2 cellular contexts compared by ENCODE assay signal in genomic region chr1:216553040-216553439, GRCh38.
TF ChIP-seq lines count a peak whose summit lies in the region.

No MANE protein-coding gene starts in this region.

TF ChIP-seq in IMR-90, 13 proteins besides CTCF, POLR2A, EP300 and RAD21 (continued from another document):
- no peak for TF ChIP-seq RFX5 (IDR thresholded peaks at IDR 0.05; ENCODE audit: low read depth, low read length)
- TF ChIP-seq CHD1 (IDR thresholded peaks at IDR 0.05; ENCODE audit: low read depth, low read length): no peak
- no peak for TF ChIP-seq ELK1 (IDR thresholded peaks at IDR 0.05; ENCODE audit: borderline replicate concordance, low read depth, low read length)
- no peak for TF ChIP-seq BHLHE40 (IDR thresholded peaks at IDR 0.05; ENCODE audit: low read depth, low read length)
- TF ChIP-seq SMC3 (IDR thresholded peaks at IDR 0.05; ENCODE audit: low read depth, low read length): no peak
- no peak for TF ChIP-seq RCOR1 (IDR thresholded peaks at IDR 0.05; ENCODE audit: insufficient replicate concordance, low read length)
- no peak for TF ChIP-seq CEBPB (IDR thresholded peaks at IDR 0.05; ENCODE audit: low read depth, low read length)
- TF ChIP-seq MXI1 (IDR thresholded peaks at IDR 0.05; ENCODE audit: borderline replicate concordance, low read depth, low read length): no peak
- no peak for TF ChIP-seq NFE2L2 (IDR thresholded peaks at IDR 0.05; ENCODE audit: low read depth, low read length)
- no peak for TF ChIP-seq FOS (IDR thresholded peaks at IDR 0.05; ENCODE audit: low read depth, low read length)

TF ChIP-seq in WTC11, 78 proteins besides CTCF, POLR2A, EP300 and RAD21 (continued from another document):
- TF ChIP-seq KAT7 (CRISPR knock-in tag; IDR thresholded peaks at IDR 0.05; ENCODE audit: borderline replicate concordance): no peak
- TF ChIP-seq ERG (CRISPR knock-in tag; IDR thresholded peaks at IDR 0.05): no peak
- TF ChIP-seq NFYB (CRISPR knock-in tag; conservative IDR thresholded peaks at IDR 0.05; ENCODE audit: low read depth): no peak
- TF ChIP-seq ZSCAN18 (CRISPR knock-in tag; IDR thresholded peaks at IDR 0.05): no peak
- no peak for TF ChIP-seq E2F4 (CRISPR knock-in tag; IDR thresholded peaks at IDR 0.05; ENCODE audit: borderline replicate concordance, low read depth)
- no peak for TF ChIP-seq ZNF416 (CRISPR knock-in tag; IDR thresholded peaks at IDR 0.05)
- TF ChIP-seq SMAD4 (CRISPR knock-in tag; IDR thresholded peaks at IDR 0.05): no peak
- TF ChIP-seq NR2C2 (CRISPR knock-in tag; IDR thresholded peaks at IDR 0.05): no peak
- no peak for TF ChIP-seq USF2 (CRISPR knock-in tag; IDR thresholded peaks at IDR 0.05)
- TF ChIP-seq ZBTB43 (CRISPR knock-in tag; IDR thresholded peaks at IDR 0.05): no peak
- no peak for TF ChIP-seq RORB (CRISPR knock-in tag; IDR thresholded peaks at IDR 0.05)
- TF ChIP-seq SMAD3 (CRISPR knock-in tag; IDR thresholded peaks at IDR 0.05; ENCODE audit: borderline replicate concordance): no peak
- TF ChIP-seq FOXP4 (CRISPR knock-in tag; IDR thresholded peaks at IDR 0.05): no peak
- no peak for TF ChIP-seq SP1 (CRISPR knock-in tag; conservative IDR thresholded peaks at IDR 0.05)
- no peak for TF ChIP-seq TP53 (CRISPR knock-in tag; IDR thresholded peaks at IDR 0.05)
